In genomic region chr11:46247664-46248063, GRCh38 we compare ENCODE assay signal across 8 cellular contexts. TPM values are rescaled to one million over a fixed set of nuclear protein-coding genes. Genes with fewer than 3 reads are reported as not detected.
DNase-seq lines count a peak whose midpoint lies in the region; ATAC-seq and TF ChIP-seq lines count a peak whose summit lies in the region.

No MANE protein-coding gene starts in this region.

- H3K4me3 ChIP-seq in DOHH2 (ENCODE audit: low read length) (no peak overlapping the region), retinal pigment epithelial cell (ENCODE audit: low read length) (no peak overlapping the region)

- DNase-seq in LHCN-M2 (ENCODE audit: low read depth) = peak; percentile 65
- peak; percentile 72 for DNase-seq in SHP77 treated with DMSO at 0.1 percent for 48 hours (lab: John Stamatoyannopoulos, UW)
- peak; percentile 47 for DNase-seq in endothelial cell (ENCODE audit: low spot score)
- no peak for DNase-seq in retinal pigment epithelial cell (ENCODE audit: low read depth)
- no peak for DNase-seq in amniotic stem cell (lab: John Stamatoyannopoulos, UW)
- no peak for DNase-seq in hippocampal formation (lab: John Stamatoyannopoulos, UW)

- H3K9me3 Mint-ChIP-seq in endothelial cell (ENCODE audit: unreplicated experiment) = no peaks in the 10 kb centered on the region

- H3K9me2 ChIP-seq in DOHH2 (replicated peaks; ENCODE audit: control insufficient read depth, low read length) = no peaks in the 10 kb centered on the region

- H3K27me3 Mint-ChIP-seq in endothelial cell (ENCODE audit: unreplicated experiment) = peaks cover 9% of the 10 kb centered on the region

- no peaks in the 10 kb centered on the region for H3K79me2 ChIP-seq in DOHH2 (ENCODE audit: control insufficient read depth, low read length)

- H3K4me2 ChIP-seq in DOHH2 (ENCODE audit: low read length) = no peak overlapping the region

- H3K36me3 Mint-ChIP-seq in endothelial cell (ENCODE audit: low read depth, unreplicated experiment) = peaks cover 5% of the 10 kb centered on the region

- no peaks in the 10 kb centered on the region for H4K20me1 ChIP-seq in DOHH2 (ENCODE audit: control insufficient read depth, insufficient read depth, low read depth, low read length)

- H3K27me3 ChIP-seq in DOHH2 (ENCODE audit: control insufficient read depth, low read length) = no peaks in the 10 kb centered on the region; the same call in 1 of the 2 replicates

- peaks cover 5% of the 10 kb centered on the region for H3K4me1 Mint-ChIP-seq in endothelial cell (ENCODE audit: unreplicated experiment)

- H3K4me3 Mint-ChIP-seq in endothelial cell (ENCODE audit: unreplicated experiment) = no peak overlapping the region

- TF ChIP-seq CTCF in DOHH2 (IDR thresholded peaks at IDR 0.05; ENCODE audit: low read depth, low read length, poor library complexity, severe bottlenecking) (peak; percentile 71), endothelial cell (IDR thresholded peaks at IDR 0.05; ENCODE audit: unreplicated experiment) (peak; percentile 18), retinal pigment epithelial cell (conservative IDR thresholded peaks at IDR 0.05; ENCODE audit: low read depth, low read length) (peak; percentile 56)

- no peak overlapping the region for H3K27ac Mint-ChIP-seq in endothelial cell (ENCODE audit: unreplicated experiment)

- no peak overlapping the region for H3K27ac ChIP-seq in DOHH2 (ENCODE audit: low read depth, low read length)

- no peaks in the 10 kb centered on the region for H3K9me3 ChIP-seq in DOHH2 (ENCODE audit: control insufficient read depth, insufficient read depth, low read length)

- H3F3A ChIP-seq in DOHH2 (ENCODE audit: control insufficient read depth, insufficient read depth) = no peaks in the 10 kb centered on the region

- no peak for ATAC-seq in HG02885 (IDR thresholded peaks at IDR 0.05; ENCODE audit: poor library complexity, unreplicated experiment)

- H3K4me1 ChIP-seq in DOHH2 (ENCODE audit: control insufficient read depth, low read length) = peaks cover 8% of the 10 kb centered on the region

- H3K36me3 ChIP-seq in DOHH2 (ENCODE audit: control insufficient read depth, low read length) = no peaks in the 10 kb centered on the region

RNA-seq across cellular contexts. Expression of gene CREB3L1, which starts 29.8 kb away (rescaled TPM):
- 21.0 and 23.9 TPM in 2 replicates for total RNA-seq in LHCN-M2 (2014; rRNA removed)
- 126 TPM for polyA plus RNA-seq in LHCN-M2 (2012)
- total RNA-seq in endothelial cell (ENCODE audit: unreplicated experiment) = 21.6 TPM

Comparison
In these comparisons a context has a peak if more than half of its experiments do, and no peak if none do; other contexts are left out.
1. CTCF ChIP-seq: peak in every context shown above with its lines; median percentile 71 in DOHH2; 56 in retinal pigment epithelial cell; 18 in endothelial cell.
2. DNase-seq: peak in LHCN-M2 (single experiment), SHP77 treated with DMSO at 0.1 percent for 48 hours (single experiment) and endothelial cell (single experiment); none in retinal pigment epithelial cell (single experiment), amniotic stem cell (single experiment) and hippocampal formation (0 of 2).